In the genomic region with DNA sequence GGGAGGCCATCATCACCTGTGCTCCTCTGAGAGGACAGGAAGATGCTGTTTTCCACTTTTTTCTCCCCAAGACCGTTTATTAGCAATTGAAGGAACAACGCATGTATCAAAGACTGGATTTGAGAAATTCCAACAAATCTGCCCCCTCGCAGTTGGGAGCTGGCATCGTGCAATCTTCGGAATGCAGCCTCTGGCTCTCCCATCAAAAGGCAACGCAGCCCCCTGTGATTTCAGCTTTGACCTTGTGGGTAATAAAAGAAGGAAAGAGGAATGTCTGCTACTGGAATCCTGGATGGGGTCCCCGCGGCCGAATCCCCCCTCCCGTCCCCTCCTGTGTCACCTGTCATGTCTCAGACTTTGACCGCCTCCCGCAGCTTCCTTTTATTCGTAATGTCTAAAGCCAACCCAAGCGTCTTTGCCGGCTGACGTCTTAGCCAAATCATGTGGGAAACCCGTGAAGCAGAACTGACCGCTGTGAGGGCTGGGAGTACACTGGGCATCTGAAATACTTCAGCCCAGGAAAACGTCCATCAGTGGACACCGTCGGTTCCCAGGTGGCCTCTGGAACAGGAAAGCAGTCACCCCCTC, we compare ENCODE assay signal across 13 cellular contexts.
DNase-seq lines count a peak whose midpoint lies in the region; ATAC-seq and TF ChIP-seq lines count a peak whose summit lies in the region.
"Had no signal": no experiment of that assay in that cellular context is flagged by ENCODE, and none has a peak within 500 bp of the region (broad histone marks: within the 10 kb centered on the region; RNA-seq: fewer than 3 reads in every experiment).

No MANE protein-coding gene starts in this region.

- intact Hi-C loops in left ventricle myocardium inferior (cut with micrococcal nuclease) = no loop called here

- no peaks in the 10 kb centered on the region for H3K9me3 ChIP-seq in endodermal cell (ENCODE audit: control insufficient read depth, low read length)
- H3K9me3 ChIP-seq in left ventricle myocardium inferior (replicated peaks) = no peaks in the 10 kb centered on the region

- no peak for TF ChIP-seq CTCF in endodermal cell (conservative IDR thresholded peaks at IDR 0.05)
- TF ChIP-seq CTCF in left ventricle myocardium inferior (IDR thresholded peaks at IDR 0.05; ENCODE audit: borderline replicate concordance) = no peak

- no peak overlapping the region for H3K9ac ChIP-seq in endodermal cell (ENCODE audit: extremely low read depth, low read length, poor library complexity, severe bottlenecking)

- peaks cover 25% of the 10 kb centered on the region for H3K27me3 Mint-ChIP-seq in endodermal cell (ENCODE audit: insufficient read depth)
- peaks cover 0 to 13% of the 10 kb centered on the region in 2 donors for H3K27me3 Mint-ChIP-seq in natural killer cell treated with Interleukin-12 subunit alpha and Interleukin-12 subunit beta and Interleukin-15 and Interleukin-18, amount 100 ng/mL, for 72 hours
- H3K27me3 Mint-ChIP-seq: activated naive CD8-positive, alpha-beta T cell; naive thymus-derived CD8-positive, alpha-beta T cell had no signal

- peaks cover 29% of the 10 kb centered on the region for H3K36me3 Mint-ChIP-seq in endodermal cell (ENCODE audit: low read depth)
- H3K36me3 Mint-ChIP-seq in natural killer cell treated with Interleukin-12 subunit alpha and Interleukin-12 subunit beta and Interleukin-15 and Interleukin-18, amount 100 ng/mL, for 72 hours = no peaks in the 10 kb centered on the region

- ATAC-seq in natural killer cell treated with Interleukin-12 subunit alpha and Interleukin-12 subunit beta and Interleukin-15 and Interleukin-18, amount 100 ng/mL, for 72 hours = no peak
- ATAC-seq in HG03521 (IDR thresholded peaks at IDR 0.05; ENCODE audit: unreplicated experiment) = no peak
- no peak for ATAC-seq in GM18505 (IDR thresholded peaks at IDR 0.05; ENCODE audit: unreplicated experiment)
- ATAC-seq: naive thymus-derived CD8-positive, alpha-beta T cell had no signal

- H3K27ac Mint-ChIP-seq in endodermal cell = no peak overlapping the region
- H3K27ac Mint-ChIP-seq in natural killer cell treated with Interleukin-12 subunit alpha and Interleukin-12 subunit beta and Interleukin-15 and Interleukin-18, amount 100 ng/mL, for 72 hours = no peak overlapping the region
- H3K27ac Mint-ChIP-seq: activated naive CD8-positive, alpha-beta T cell had no signal

- no peak overlapping the region for H3K4me3 Mint-ChIP-seq in endodermal cell
- H3K4me3 Mint-ChIP-seq in natural killer cell treated with Interleukin-12 subunit alpha and Interleukin-12 subunit beta and Interleukin-15 and Interleukin-18, amount 100 ng/mL, for 72 hours = no peak overlapping the region
- H3K4me3 Mint-ChIP-seq: activated naive CD8-positive, alpha-beta T cell; naive thymus-derived CD8-positive, alpha-beta T cell had no signal

- H3K27me3 ChIP-seq in endodermal cell (ENCODE audit: control insufficient read depth, insufficient read depth, low read length, poor library complexity, severe bottlenecking) = peaks cover 10% of the 10 kb centered on the region
- H3K27me3 ChIP-seq in left ventricle myocardium inferior (ENCODE audit: low read depth) = peaks cover 64% of the 10 kb centered on the region

- TF ChIP-seq POLR2A in GM18505 (IDR thresholded peaks at IDR 0.05; ENCODE audit: borderline replicate concordance, extremely low read depth, insufficient read depth, insufficient read length) = no peak

- peaks cover 38% of the 10 kb centered on the region for H3K4me1 Mint-ChIP-seq in endodermal cell
- H3K4me1 Mint-ChIP-seq in natural killer cell treated with Interleukin-12 subunit alpha and Interleukin-12 subunit beta and Interleukin-15 and Interleukin-18, amount 100 ng/mL, for 72 hours (ENCODE audit: low read depth in 2 of 2) = no peaks in the 10 kb centered on the region

- H3K9me3 Mint-ChIP-seq in endodermal cell = peaks cover 9% of the 10 kb centered on the region
- no peaks in the 10 kb centered on the region for H3K9me3 Mint-ChIP-seq in natural killer cell treated with Interleukin-12 subunit alpha and Interleukin-12 subunit beta and Interleukin-15 and Interleukin-18, amount 100 ng/mL, for 72 hours
- H3K9me3 Mint-ChIP-seq: naive thymus-derived CD8-positive, alpha-beta T cell had no signal

- peak overlapping the region; percentile 99 for H3K27ac ChIP-seq in endodermal cell (ENCODE audit: low read depth, low read length)
- no peak overlapping the region for H3K27ac ChIP-seq in left ventricle myocardium inferior (replicated peaks)

- H3K4me1 ChIP-seq in endodermal cell (ENCODE audit: control insufficient read depth, insufficient read depth, low read length) (peaks cover 18% of the 10 kb centered on the region), left ventricle myocardium inferior (peaks cover 22% of the 10 kb centered on the region)

- WGBS in endodermal cell (ENCODE audit: insufficient coverage in 1 of 2, insufficient read length in 1 of 2), 2 experiments = 67 to 82% methylated on average over 18 to 21 of the region's 21 CpGs

- peak; percentile 57 for DNase-seq in Ammon's horn (ENCODE audit: low spot score)
- peak; percentile 17 for DNase-seq in HK-2 (ENCODE audit: unreplicated experiment)
- no peak for DNase-seq in endodermal cell
- peak; percentile 55 for DNase-seq in natural killer cell treated with Interleukin-12 subunit alpha and Interleukin-12 subunit beta and Interleukin-15 and Interleukin-18, amount 100 ng/mL, for 72 hours (ENCODE audit: low spot score)
- DNase-seq in NOMO-1 treated with DMSO at 0.1 percent for 48 hours (lab: John Stamatoyannopoulos, UW; ENCODE audit: unreplicated experiment) = no peak
- DNase-seq in left ventricle myocardium inferior = no peak
- DNase-seq: naive thymus-derived CD8-positive, alpha-beta T cell; NCI-H2227 treated with DMSO at 0.1 percent for 48 hours; T1000 had no signal

- H3K36me3 ChIP-seq in endodermal cell (ENCODE audit: control insufficient read depth, insufficient read depth, low read length) (peaks cover 31% of the 10 kb centered on the region), left ventricle myocardium inferior (peaks cover 13% of the 10 kb centered on the region)

- H3K4me3 ChIP-seq in endodermal cell (ENCODE audit: low read length) = no peak overlapping the region
- H3K4me3 ChIP-seq in left ventricle myocardium inferior = no peak overlapping the region
- H3K4me3 ChIP-seq: smooth muscle cell had no signal

Comparison
In these comparisons a context has a peak if more than half of its experiments do, and no peak if none do; other contexts are left out.
1. DNase-seq: peak in Ammon's horn (single experiment), HK-2 (single experiment) and natural killer cell treated with Interleukin-12 subunit alpha and Interleukin-12 subunit beta and Interleukin-15 and Interleukin-18, amount 100 ng/mL, for 72 hours (single experiment); none in endodermal cell (single experiment), NOMO-1 treated with DMSO at 0.1 percent for 48 hours (single experiment) and left ventricle myocardium inferior (single experiment).